In genomic region chr2:197322729-197323720, GRCh38 we compare ENCODE assay signal across 10 cellular contexts. TPM values are rescaled to one million over a fixed set of nuclear protein-coding genes. Genes with fewer than 3 reads are reported as not detected.
DNase-seq lines count a peak whose midpoint lies in the region; ATAC-seq, FAIRE-seq and TF ChIP-seq lines count a peak whose summit lies in the region.
"Had no signal": no experiment of that assay in that cellular context is flagged by ENCODE, and none has a peak within 500 bp of the region (broad histone marks: within the 10 kb centered on the region; RNA-seq: fewer than 3 reads in every experiment).

No MANE protein-coding gene starts in this region.

- no peak overlapping the region for H3K4ac ChIP-seq in trophoblast cell (ENCODE audit: low read depth, low read length)

- POLR2A ChIA-PET in activated CD4-positive, alpha-beta memory T cell treated with anti-CD3 and anti-CD28 coated beads for 36 hours (lab: Charles Lee) = interaction anchor here (1.3 kb wide), 1 partner anchor 15 kb away, joined by 9 read pairs; no protein-coding TSS in a partner anchor

- no CpG with 5 or more reads among the region's 11 CpGs for WGBS in trophoblast cell (ENCODE audit: extremely low coverage, insufficient coverage, insufficient read length)
- 51 to 55% methylated on average over 11 of the region's 11 CpGs for WGBS in pancreas, 2 donors

- TF ChIP-seq CTCF in pancreas (IDR thresholded peaks at IDR 0.05) (no peak), right atrium auricular region (IDR thresholded peaks at IDR 0.05) (no peak)

- H3K9me3 ChIP-seq in trophoblast cell (ENCODE audit: insufficient read depth, low read depth, low read length) (no peaks in the 10 kb centered on the region), pancreas (no peaks in the 10 kb centered on the region), right atrium auricular region (no peaks in the 10 kb centered on the region)
- H3K9me3 ChIP-seq: heart left ventricle had no signal

- H3K23ac ChIP-seq in trophoblast cell (ENCODE audit: low read length) = no peak overlapping the region

- no peak overlapping the region for H3K9ac ChIP-seq in trophoblast cell (ENCODE audit: low read length)

- no peaks in the 10 kb centered on the region for H3K36me3 Mint-ChIP-seq in activated CD4-positive, alpha-beta memory T cell treated with anti-CD3 and anti-CD28 coated beads for 36 hours

- H3K9me3 Mint-ChIP-seq in activated CD4-positive, alpha-beta memory T cell treated with anti-CD3 and anti-CD28 coated beads for 36 hours = no peaks in the 10 kb centered on the region

- no peak overlapping the region for H4K12ac ChIP-seq in trophoblast cell (ENCODE audit: low read depth, low read length)

- no peaks in the 10 kb centered on the region for H3K4me1 ChIP-seq in trophoblast cell (ENCODE audit: control insufficient read depth in 1 of 2, insufficient read depth in 2 of 2, low read length in 2 of 2)
- no peaks in the 10 kb centered on the region for H3K4me1 ChIP-seq in pancreas
- no peaks in the 10 kb centered on the region for H3K4me1 ChIP-seq in right atrium auricular region

- H2AFZ ChIP-seq in trophoblast cell (ENCODE audit: insufficient read depth, low read length, poor library complexity) = no peak overlapping the region

- H3K4me3 ChIP-seq in trophoblast cell (ENCODE audit: low read depth, low read length) (no peak overlapping the region), pancreas (no peak overlapping the region), right atrium auricular region (no peak overlapping the region)
- H3K4me3 ChIP-seq: cardiac muscle cell, heart left ventricle had no signal

- intact Hi-C loops in activated CD4-positive, alpha-beta memory T cell treated with anti-CD3 and anti-CD28 coated beads for 36 hours (cut with micrococcal nuclease) = no loop called here
- intact Hi-C loops in pancreas (cut with DNase I) = no loop called here

- H2BK5ac ChIP-seq in trophoblast cell (ENCODE audit: low read depth, low read length, poor library complexity) = no peak overlapping the region

- H2BK12ac ChIP-seq in trophoblast cell (ENCODE audit: low read length) = no peak overlapping the region

- no peak overlapping the region for H2AK5ac ChIP-seq in trophoblast cell (ENCODE audit: low read length)

- peak; percentile 35 for DNase-seq in activated CD4-positive, alpha-beta memory T cell treated with anti-CD3 and anti-CD28 coated beads for 36 hours
- DNase-seq in trophoblast cell = peak; percentile 51 to 64
- DNase-seq in pancreas = no peak
- DNase-seq in right atrium auricular region (ENCODE audit: low spot score) = no peak
- DNase-seq: heart left ventricle, NCI-H446 treated with DMSO at 0.1 percent for 48 hours had no signal

- H4K8ac ChIP-seq in trophoblast cell (ENCODE audit: low read depth, low read length) = no peak overlapping the region

- no peak overlapping the region for H3K4me2 ChIP-seq in trophoblast cell (ENCODE audit: low read length)

- no peaks in the 10 kb centered on the region for H3K79me2 ChIP-seq in trophoblast cell (ENCODE audit: control insufficient read depth, insufficient read depth, low read length, poor library complexity)

- H3K18ac ChIP-seq in trophoblast cell (ENCODE audit: low read length) = no peak overlapping the region

- H4K91ac ChIP-seq in trophoblast cell (ENCODE audit: low read depth, low read length) = no peak overlapping the region

- H3K27ac ChIP-seq in trophoblast cell (ENCODE audit: low read depth, low read length) (no peak overlapping the region), pancreas (no peak overlapping the region), right atrium auricular region (no peak overlapping the region)
- H3K27ac ChIP-seq: cardiac muscle cell had no signal

- no peak overlapping the region for H3K14ac ChIP-seq in trophoblast cell (ENCODE audit: low read length)

- H2BK120ac ChIP-seq in trophoblast cell (ENCODE audit: insufficient read depth, low read length, poor library complexity) = no peak overlapping the region

- no peaks in the 10 kb centered on the region for H3K79me1 ChIP-seq in trophoblast cell (ENCODE audit: low read length)

- H3K4me1 Mint-ChIP-seq in activated CD4-positive, alpha-beta memory T cell treated with anti-CD3 and anti-CD28 coated beads for 36 hours (ENCODE audit: low read depth) = peaks cover 69% of the 10 kb centered on the region

- CTCF ChIA-PET in activated CD4-positive, alpha-beta memory T cell treated with anti-CD3 and anti-CD28 coated beads for 36 hours (lab: Charles Lee) = interaction anchor here (0.5 to 2.1 kb wide), 2 partner anchors 131 to 470 kb away, joined by 4 to 8 read pairs; no protein-coding TSS in a partner anchor

- FAIRE-seq in pancreas (lab: Jason Lieb, UNC) = no peak

- no peaks in the 10 kb centered on the region for H3K27me3 Mint-ChIP-seq in activated CD4-positive, alpha-beta memory T cell treated with anti-CD3 and anti-CD28 coated beads for 36 hours

- ATAC-seq in GM18909 (IDR thresholded peaks at IDR 0.05; ENCODE audit: poor library complexity, unreplicated experiment) (peak; percentile 55), HG02610 (IDR thresholded peaks at IDR 0.05; ENCODE audit: unreplicated experiment) (peak; percentile 41), pancreas (no peak), HG03439 (IDR thresholded peaks at IDR 0.05; ENCODE audit: unreplicated experiment) (no peak)
- ATAC-seq: heart left ventricle had no signal

- H3K27ac Mint-ChIP-seq in activated CD4-positive, alpha-beta memory T cell treated with anti-CD3 and anti-CD28 coated beads for 36 hours = peak overlapping the region; percentile 88

- peak overlapping the region; percentile 53 for H3K4me3 Mint-ChIP-seq in activated CD4-positive, alpha-beta memory T cell treated with anti-CD3 and anti-CD28 coated beads for 36 hours

- H3K36me3 ChIP-seq in trophoblast cell (ENCODE audit: control insufficient read depth in 1 of 2, insufficient read depth in 2 of 2, low read length in 2 of 2) = no peaks in the 10 kb centered on the region
- H3K36me3 ChIP-seq in pancreas = no peaks in the 10 kb centered on the region
- H3K36me3 ChIP-seq in right atrium auricular region = no peaks in the 10 kb centered on the region
- H3K36me3 ChIP-seq: cardiac muscle cell, heart left ventricle had no signal

- H3K27me3 ChIP-seq in trophoblast cell (ENCODE audit: insufficient read depth, low read length) (no peaks in the 10 kb centered on the region), pancreas (no peaks in the 10 kb centered on the region), right atrium auricular region (no peaks in the 10 kb centered on the region)
- H3K27me3 ChIP-seq: cardiac muscle cell, heart left ventricle had no signal

RNA-seq across cellular contexts. Expression of gene ANKRD44, which starts 12.4 kb away (rescaled TPM):
- total RNA-seq in activated CD4-positive, alpha-beta memory T cell treated with anti-CD3 and anti-CD28 coated beads for 36 hours = 100 to 1,000 TPM; 123 to 125 TPM
- 2.9 and 4.0 TPM in 2 replicates for polyA plus RNA-seq in trophoblast cell (2013)
- total RNA-seq in pancreas = 10 to 100 TPM in 1 of 6 donors, 1 to 10 TPM in 5; 6.9 to 12.5 (median 8.5) TPM
- 1 to 10 TPM; 1.9 to 2.6 TPM for polyA plus RNA-seq in pancreas
- total RNA-seq in right atrium auricular region = 10 to 100 TPM in 1 of 2 donors, 1 to 10 TPM in 1; 7.0 to 10.1 TPM

Comparison
In these comparisons a context has a peak if more than half of its experiments do, and no peak if none do; other contexts are left out.
1. ATAC-seq: peak in GM18909 (single experiment) and HG02610 (single experiment); none in pancreas (0 of 4) and HG03439 (single experiment).
2. DNase-seq: peak in activated CD4-positive, alpha-beta memory T cell treated with anti-CD3 and anti-CD28 coated beads for 36 hours (single experiment) and trophoblast cell (2 of 2); none in pancreas (0 of 6) and right atrium auricular region (single experiment).
3. RNA of gene ANKRD44, which starts 12.4 kb away (total RNA-seq): 123 to 125 TPM in activated CD4-positive, alpha-beta memory T cell treated with anti-CD3 and anti-CD28 coated beads for 36 hours; 7.0 to 10.1 TPM in right atrium auricular region and 6.9 to 12.5 TPM in pancreas; every median in the first group is over 4 times any median in the second.